28 cellular contexts compared by ENCODE assay signal in genomic region chr5:30725053-30725452, GRCh38.
"Had no signal": no experiment of that assay in that cellular context is flagged by ENCODE, and none has a peak within 500 bp of the region (broad histone marks: within the 10 kb centered on the region; RNA-seq: fewer than 3 reads in every experiment).

No MANE protein-coding gene starts in this region.

- H3K4me3 Mint-ChIP-seq: activated CD4-positive, alpha-beta T cell treated with anti-CD3 and anti-CD28 coated beads, Interleukin-2, amount 10 ng/mL, durations not matched to agents 24 days and 14 days; activated CD8-positive, alpha-beta T cell treated with anti-CD3 and anti-CD28 coated beads for 36 hours; activated naive CD4-positive, alpha-beta T cell treated with anti-CD3 and anti-CD28 coated beads, Interleukin-2, amount 50 U/mL, for 24 hours; activated naive CD8-positive, alpha-beta T cell treated with anti-CD3 and anti-CD28 coated beads, Interleukin-2, amount 10 ng/mL, durations not matched to agents 7 days and 5 days; activated T-cell treated with anti-CD3 and anti-CD28 coated beads, Interleukin-2, amount 50 U/mL, for 72 hours; activated T-helper 17 cell treated with anti-CD3 and anti-CD28 coated beads, Interleukin-2, amount 50 U/mL, for 72 hours; central memory CD8-positive, alpha-beta T cell had no signal

- H3K4me1 Mint-ChIP-seq: activated CD4-positive, alpha-beta T cell treated with anti-CD3 and anti-CD28 coated beads, Interleukin-2, amount 10 ng/mL, durations not matched to agents 24 days and 14 days; activated naive CD4-positive, alpha-beta T cell treated with anti-CD3 and anti-CD28 coated beads, Interleukin-2, amount 50 U/mL, for 24 hours; activated naive CD8-positive, alpha-beta T cell treated with anti-CD3 and anti-CD28 coated beads, Interleukin-2, amount 10 ng/mL, durations not matched to agents 7 days and 5 days; activated T-helper 17 cell treated with anti-CD3 and anti-CD28 coated beads, Interleukin-2, amount 50 U/mL, for 72 hours; central memory CD8-positive, alpha-beta T cell had no signal

- DNase-seq: activated CD4-positive, alpha-beta T cell treated with anti-CD3 and anti-CD28 coated beads, Interleukin-2, amount 10 ng/mL, durations not matched to agents 24 days and 14 days; activated CD4-positive, alpha-beta T cell treated with anti-CD3 and anti-CD28 coated beads, Interleukin-2, amount 50 U/mL, for 4 hours; activated CD8-positive, alpha-beta T cell treated with anti-CD3 and anti-CD28 coated beads for 36 hours; activated effector memory CD4-positive, alpha-beta T cell treated with anti-CD3 and anti-CD28 coated beads, Interleukin-2, amount 50 U/mL, for 16 hours; activated naive CD4-positive, alpha-beta T cell; activated naive CD8-positive, alpha-beta T cell treated with anti-CD3 and anti-CD28 coated beads, Interleukin-2, amount 10 ng/mL, durations not matched to agents 7 days and 5 days; activated T-cell treated with anti-CD3 and anti-CD28 coated beads, Interleukin-2, amount 50 U/mL, for 1 hour; activated T-cell treated with anti-CD3 and anti-CD28 coated beads, Interleukin-2, amount 50 U/mL, for 72 hours; amygdala; Kasumi-1; KG1; MG63; NCI-H1092; NCI-H1436 treated with DMSO at 0.1 percent for 48 hours; NCI-H1694 treated with DMSO at 0.1 percent for 48 hours; NCI-H2029; NCI-H345; NCI-H524 treated with DMSO at 0.1 percent for 48 hours; NK-92 treated with Interleukin-12 subunit alpha and Interleukin-12 subunit beta, amount 100 ng/mL, for 24 hours; SHP77; T1000 had no signal

- ATAC-seq: activated CD8-positive, alpha-beta T cell treated with anti-CD3 and anti-CD28 coated beads for 36 hours; activated T-cell treated with anti-CD3 and anti-CD28 coated beads, Interleukin-2, amount 50 U/mL, for 72 hours; activated T-helper 17 cell treated with anti-CD3 and anti-CD28 coated beads, Interleukin-2, amount 50 U/mL, for 72 hours; SK-N-SH treated with all-trans-retinoic acid at 6 μM for 48 hours had no signal

- H3K27me3 ChIP-seq: ascending aorta, cardiac muscle cell, MG63 had no signal

- H3K27ac Mint-ChIP-seq: activated CD4-positive, alpha-beta T cell treated with anti-CD3 and anti-CD28 coated beads, Interleukin-2, amount 10 ng/mL, durations not matched to agents 24 days and 14 days; activated CD8-positive, alpha-beta T cell treated with anti-CD3 and anti-CD28 coated beads for 36 hours; activated naive CD4-positive, alpha-beta T cell treated with anti-CD3 and anti-CD28 coated beads, Interleukin-2, amount 50 U/mL, for 24 hours; activated naive CD8-positive, alpha-beta T cell treated with anti-CD3 and anti-CD28 coated beads, Interleukin-2, amount 10 ng/mL, durations not matched to agents 7 days and 5 days; activated T-cell treated with anti-CD3 and anti-CD28 coated beads, Interleukin-2, amount 50 U/mL, for 72 hours; activated T-helper 17 cell treated with anti-CD3 and anti-CD28 coated beads, Interleukin-2, amount 50 U/mL, for 72 hours had no signal

- H3K4me3 ChIP-seq: ascending aorta, cardiac muscle cell, coronary artery, MG63 had no signal

- H3K27me3 Mint-ChIP-seq: activated CD4-positive, alpha-beta T cell treated with anti-CD3 and anti-CD28 coated beads, Interleukin-2, amount 10 ng/mL, durations not matched to agents 24 days and 14 days; activated CD8-positive, alpha-beta T cell treated with anti-CD3 and anti-CD28 coated beads for 36 hours; activated naive CD4-positive, alpha-beta T cell treated with anti-CD3 and anti-CD28 coated beads, Interleukin-2, amount 50 U/mL, for 24 hours; activated naive CD8-positive, alpha-beta T cell treated with anti-CD3 and anti-CD28 coated beads, Interleukin-2, amount 10 ng/mL, durations not matched to agents 7 days and 5 days; activated T-helper 17 cell treated with anti-CD3 and anti-CD28 coated beads, Interleukin-2, amount 50 U/mL, for 72 hours; central memory CD8-positive, alpha-beta T cell had no signal

- H3K36me3 Mint-ChIP-seq: activated naive CD4-positive, alpha-beta T cell treated with anti-CD3 and anti-CD28 coated beads, Interleukin-2, amount 50 U/mL, for 24 hours; activated naive CD8-positive, alpha-beta T cell treated with anti-CD3 and anti-CD28 coated beads, Interleukin-2, amount 10 ng/mL, durations not matched to agents 7 days and 5 days had no signal

- H3K27ac ChIP-seq: ascending aorta, cardiac muscle cell, coronary artery had no signal

- H3K9me3 Mint-ChIP-seq: activated CD4-positive, alpha-beta T cell treated with anti-CD3 and anti-CD28 coated beads, Interleukin-2, amount 10 ng/mL, durations not matched to agents 24 days and 14 days; activated naive CD4-positive, alpha-beta T cell treated with anti-CD3 and anti-CD28 coated beads, Interleukin-2, amount 50 U/mL, for 24 hours had no signal

- H3K36me3 ChIP-seq: ascending aorta, cardiac muscle cell, MG63 had no signal

- H3K9me3 ChIP-seq: ascending aorta had no signal

- H3K4me1 ChIP-seq: ascending aorta had no signal
